23 cellular contexts compared by ENCODE assay signal in genomic region chr7:111877931-111878330, GRCh38.
DNase-seq lines count a peak whose midpoint lies in the region; ATAC-seq and TF ChIP-seq lines count a peak whose summit lies in the region.
"Had no signal": no experiment of that assay in that cellular context is flagged by ENCODE, and none has a peak within 500 bp of the region (broad histone marks: within the 10 kb centered on the region; RNA-seq: fewer than 3 reads in every experiment).

No MANE protein-coding gene starts in this region.

- H3K27ac ChIP-seq in aorta (ENCODE audit: low read depth in 1 of 2, low read length in 2 of 2), result no peak overlapping the region
- H3K27ac ChIP-seq: BLaER1 had no signal

- no peaks in the 10 kb centered on the region for H3K36me3 ChIP-seq in aorta (ENCODE audit: control insufficient read depth in 1 of 2, insufficient read depth in 2 of 2, low read length in 1 of 2)
- H3K36me3 ChIP-seq: BE2C, BLaER1 had no signal

- no peak overlapping the region for H3K4me3 ChIP-seq in aorta (ENCODE audit: low read length in 2 of 2)
- H3K4me3 ChIP-seq: BLaER1, GM12878 had no signal

- ATAC-seq in aorta (ENCODE audit: low FRiP score), result no peak
- ATAC-seq in GM21737 (IDR thresholded peaks at IDR 0.05; ENCODE audit: unreplicated experiment), result no peak
- ATAC-seq: GM12878 had no signal

- H3K4me1 Mint-ChIP-seq in endothelial cell (ENCODE audit: unreplicated experiment), result peaks cover 52% of the 10 kb centered on the region
- H3K4me1 Mint-ChIP-seq: CD14-positive monocyte; CD4-positive, alpha-beta memory T cell; CD4-positive, CD25-positive, alpha-beta regulatory T cell; CD8-positive, alpha-beta memory T cell had no signal

- TF ChIP-seq CTCF in endothelial cell (IDR thresholded peaks at IDR 0.05; ENCODE audit: unreplicated experiment), result no peak

- no peaks in the 10 kb centered on the region for H3K9me3 ChIP-seq in aorta (ENCODE audit: control insufficient read depth, low read length)
- H3K9me3 ChIP-seq: BE2C, BLaER1 had no signal

- H3K9me3 Mint-ChIP-seq in endothelial cell (ENCODE audit: unreplicated experiment), result no peaks in the 10 kb centered on the region

- H3K27me3 ChIP-seq in aorta (ENCODE audit: control insufficient read depth in 1 of 2, insufficient read depth in 2 of 2, low read length in 1 of 2), result no peaks in the 10 kb centered on the region
- H3K27me3 ChIP-seq: BE2C, BLaER1 had no signal

- WGBS in aorta, 2 donors, result 92 to 95% methylated on average over 4 of the region's 4 CpGs

- intact Hi-C loops in aorta (cut with DNase I), result loop anchor here in 1 of 2 donors (10.0 kb wide), 1 partner anchor 537 kb away; no protein-coding TSS in a partner anchor

- peaks cover 0 to 1% of the 10 kb centered on the region in 2 donors for H3K4me1 ChIP-seq in aorta (ENCODE audit: control insufficient read depth in 1 of 2, insufficient read depth in 2 of 2, low read length in 2 of 2)
- H3K4me1 ChIP-seq: BE2C, BLaER1 had no signal

- peak overlapping the region; percentile 7 for H3K27ac Mint-ChIP-seq in endothelial cell (ENCODE audit: unreplicated experiment)
- H3K27ac Mint-ChIP-seq: CD14-positive monocyte; CD4-positive, alpha-beta memory T cell; CD4-positive, CD25-positive, alpha-beta regulatory T cell; CD8-positive, alpha-beta memory T cell had no signal

- H3K36me3 Mint-ChIP-seq in endothelial cell (ENCODE audit: low read depth, unreplicated experiment), result peaks cover 47% of the 10 kb centered on the region
- H3K36me3 Mint-ChIP-seq: CD14-positive monocyte; CD4-positive, alpha-beta memory T cell; CD4-positive, CD25-positive, alpha-beta regulatory T cell; CD8-positive, alpha-beta memory T cell had no signal

- H3K4me3 Mint-ChIP-seq in endothelial cell (ENCODE audit: unreplicated experiment), result no peak overlapping the region
- H3K4me3 Mint-ChIP-seq: CD14-positive monocyte; CD4-positive, alpha-beta memory T cell; CD4-positive, CD25-positive, alpha-beta regulatory T cell; CD8-positive, alpha-beta memory T cell had no signal

- DNase-seq in amniotic epithelial cell (ENCODE audit: low read depth) (peak; percentile 70), endothelial cell (ENCODE audit: low spot score) (no peak), aorta (no peak)
- DNase-seq in activated CD4-positive, alpha-beta T cell treated with anti-CD3 and anti-CD28 coated beads for 1 hour, result no peak
- DNase-seq: 8988T; ACHN; BE2C; C1 segment of cervical spinal cord; CD4-positive, alpha-beta memory T cell; CD4-positive, CD25-positive, alpha-beta regulatory T cell; CD8-positive, alpha-beta memory T cell; COR-L47; DMS 273 treated with DMSO at 0.1 percent for 48 hours; DMS153; DMS53; DMS79; DND-41; EL; GDM1 had no signal

- H3K27me3 Mint-ChIP-seq in endothelial cell (ENCODE audit: unreplicated experiment), result peaks cover 4% of the 10 kb centered on the region
- H3K27me3 Mint-ChIP-seq: CD4-positive, CD25-positive, alpha-beta regulatory T cell had no signal
